ENCODE assay signal across 8 cellular contexts in genomic region chr17:7686221-7687071, GRCh38. TPM values are rescaled to one million over a fixed set of nuclear protein-coding genes. Genes with fewer than 3 reads are reported as not detected.
DNase-seq lines count a peak whose midpoint lies in the region; ATAC-seq and TF ChIP-seq lines count a peak whose summit lies in the region.

No MANE protein-coding gene starts in this region.

- H3K79me2 ChIP-seq in OCI-LY1 (ENCODE audit: insufficient read depth, low read length): peaks cover 41% of the 10 kb centered on the region

- TF ChIP-seq CTCF in OCI-LY1 (IDR thresholded peaks at IDR 0.05; ENCODE audit: low read length) (no peak), epithelial cell of proximal tubule (conservative IDR thresholded peaks at IDR 0.05; ENCODE audit: low read depth, low read length) (no peak)

- ATAC-seq in GM21381 (IDR thresholded peaks at IDR 0.05; ENCODE audit: unreplicated experiment): peak; percentile 36

- peaks cover 26% of the 10 kb centered on the region for H3K36me3 ChIP-seq in HUES48 (ENCODE audit: control insufficient read depth, insufficient read depth, low read length)
- H3K36me3 ChIP-seq in OCI-LY1 (ENCODE audit: insufficient read depth, low read length): peaks cover 37% of the 10 kb centered on the region
- no peaks in the 10 kb centered on the region for H3K36me3 ChIP-seq in mucosa of stomach (ENCODE audit: control insufficient read depth, insufficient read depth, low read length)

- H4K20me1 ChIP-seq in OCI-LY1 (ENCODE audit: insufficient read depth, low read length): no peaks in the 10 kb centered on the region

- H3K9me3 ChIP-seq in HUES48 (ENCODE audit: control insufficient read depth, insufficient read depth, low read length) (no peaks in the 10 kb centered on the region), OCI-LY1 (ENCODE audit: low read length) (no peaks in the 10 kb centered on the region), mucosa of stomach (ENCODE audit: control insufficient read depth, low read length) (no peaks in the 10 kb centered on the region)

- H3K4me2 ChIP-seq in OCI-LY1 (ENCODE audit: low read length): peak overlapping the region; percentile 81

- H3K4me3 ChIP-seq in HUES48 (ENCODE audit: low read depth, low read length): peak overlapping the region; percentile 97
- peak overlapping the region; percentile 95 for H3K4me3 ChIP-seq in OCI-LY1 (ENCODE audit: low read depth, low read length, poor library complexity, severe bottlenecking)
- H3K4me3 ChIP-seq in epithelial cell of proximal tubule (ENCODE audit: low read depth, low read length): peak overlapping the region; percentile 93
- peak overlapping the region; percentile 97 for H3K4me3 ChIP-seq in mucosa of stomach (ENCODE audit: low read length)

- peak overlapping the region; percentile 99 for H3K27ac ChIP-seq in HUES48 (ENCODE audit: low read depth, low read length)
- peak overlapping the region; percentile 95 for H3K27ac ChIP-seq in OCI-LY1 (ENCODE audit: low read depth, low read length, poor library complexity, severe bottlenecking)

- H2AFZ ChIP-seq in OCI-LY1 (ENCODE audit: low read length): no peak overlapping the region

- DNase-seq in COLO668 (lab: John Stamatoyannopoulos, UW; ENCODE audit: unreplicated experiment) (peak; percentile 76), activated T-cell treated with anti-CD3 and anti-CD28 coated beads for 24 hours (ENCODE audit: low read depth) (peak; percentile 70), epithelial cell of proximal tubule (ENCODE audit: low read depth) (peak; percentile 82)
- peak; percentile 84 for DNase-seq in stimulated activated CD8-positive, alpha-beta memory T cell treated with anti-CD3 and anti-CD28 coated beads, Interleukin-4, amount 100 ng/mL, for 48 hours

- H3K4me1 ChIP-seq in HUES48 (ENCODE audit: control insufficient read depth, insufficient read depth, low read length) (peaks cover 14% of the 10 kb centered on the region), OCI-LY1 (ENCODE audit: insufficient read depth, low read length, severe bottlenecking) (peaks cover 34% of the 10 kb centered on the region), mucosa of stomach (ENCODE audit: control insufficient read depth, insufficient read depth, low read length) (peaks cover 10% of the 10 kb centered on the region)

- H3K27me3 ChIP-seq in HUES48 (ENCODE audit: control insufficient read depth, insufficient read depth, low read length) (no peaks in the 10 kb centered on the region), OCI-LY1 (ENCODE audit: insufficient read depth, low read length) (no peaks in the 10 kb centered on the region), mucosa of stomach (ENCODE audit: control insufficient read depth, insufficient read depth, low read length) (no peaks in the 10 kb centered on the region)

- peak overlapping the region; percentile 98 for H3K9ac ChIP-seq in HUES48 (ENCODE audit: low read depth, low read length)
- peak overlapping the region; percentile 99 for H3K9ac ChIP-seq in OCI-LY1 (ENCODE audit: low read length)
- H3K9ac ChIP-seq in mucosa of stomach (ENCODE audit: low read length): peak overlapping the region; percentile 96

- H3K9me2 ChIP-seq in OCI-LY1 (ENCODE audit: low read depth, low read length): no peaks in the 10 kb centered on the region

- no peaks in the 10 kb centered on the region for H3F3A ChIP-seq in OCI-LY1 (ENCODE audit: insufficient read depth, low read length)

RNA-seq across cellular contexts. Expression of gene TP53, which starts 0.8 kb away (rescaled TPM):
- 49.4 and 89.4 TPM in 2 replicates for total RNA-seq in epithelial cell of proximal tubule

RNA-seq across cellular contexts. Expression of gene WRAP53, which starts 1.8 kb away (rescaled TPM):
- 14.9 and 41.6 TPM in 2 replicates for total RNA-seq in epithelial cell of proximal tubule

RNA-seq across cellular contexts. Expression of gene EFNB3, which starts 18.6 kb away (rescaled TPM):
- 0.94 and 1.7 TPM in 2 replicates for total RNA-seq in epithelial cell of proximal tubule

RNA-seq across cellular contexts. Expression of gene DNAH2, which starts 31.1 kb away (rescaled TPM):
- total RNA-seq in epithelial cell of proximal tubule: not detected in 2 replicates

RNA-seq across cellular contexts. Expression of gene ATP1B2, which starts 35.7 kb away (rescaled TPM):
- not detected in 2 replicates for total RNA-seq in epithelial cell of proximal tubule

Comparison
In these comparisons a context has a peak if more than half of its experiments do, and no peak if none do; other contexts are left out.
1. Peak in every context shown above with its lines: DNase-seq, ATAC-seq, H3K4me3 ChIP-seq and H3K27ac ChIP-seq.